ENCODE assay signal across 8 cellular contexts in the genomic region with DNA sequence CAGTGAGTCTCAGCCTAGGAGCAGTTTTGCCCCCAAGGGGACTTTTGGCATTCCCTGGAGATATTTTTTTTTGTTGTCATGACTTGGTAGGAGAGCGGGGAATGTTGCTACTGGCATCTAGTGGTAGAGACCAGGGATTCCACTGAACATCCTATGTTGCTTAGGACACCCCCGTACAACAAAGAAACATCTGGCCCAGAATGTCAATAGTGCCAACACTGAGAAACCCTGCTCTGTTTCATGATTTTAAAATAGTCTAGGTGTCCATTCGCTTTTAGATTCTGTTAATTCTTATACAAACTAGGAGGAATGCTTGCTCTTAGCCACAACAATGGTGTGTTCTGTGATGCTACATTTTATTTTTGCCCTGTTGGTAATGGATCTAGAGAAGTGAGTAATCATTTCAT.
A peak's percentile ranks its signal among the peaks of the same experiment; 100 is the strongest.
DNase-seq lines count a peak whose midpoint lies in the region; ATAC-seq and TF ChIP-seq lines count a peak whose summit lies in the region.

No MANE protein-coding gene starts in this region.

- H3K9ac ChIP-seq in adipocyte (ENCODE audit: low read length): no peak overlapping the region

- H3K4me1 ChIP-seq in adipocyte (ENCODE audit: control insufficient read depth, insufficient read depth, low read length): peaks cover 9% of the 10 kb centered on the region
- no peaks in the 10 kb centered on the region for H3K4me1 ChIP-seq in ovary (ENCODE audit: insufficient read depth)

- H3K27me3 ChIP-seq in adipocyte (replicated peaks; ENCODE audit: control insufficient read depth, insufficient read depth, low read length): no peaks in the 10 kb centered on the region
- no peaks in the 10 kb centered on the region for H3K27me3 ChIP-seq in ovary

- peak; percentile 35 for DNase-seq in Caki2 (ENCODE audit: low read depth)
- peak; percentile 82 for DNase-seq in LHCN-M2 (ENCODE audit: low read depth)
- peak; percentile 59 for DNase-seq in adipocyte (ENCODE audit: low read depth)
- peak; percentile 26 for DNase-seq in kidney glomerular epithelial cell (lab: John Stamatoyannopoulos, UW)
- no peak for DNase-seq in ovary
- no peak for DNase-seq in NCI-H187 (lab: John Stamatoyannopoulos, UW)

- no peak for TF ChIP-seq EP300 in ovary (IDR thresholded peaks at IDR 0.05)

- TF ChIP-seq CTCF in ovary (IDR thresholded peaks at IDR 0.05): no peak

- H3K9me3 ChIP-seq in adipocyte (ENCODE audit: control insufficient read depth, low read length) (no peaks in the 10 kb centered on the region), ovary (no peaks in the 10 kb centered on the region)

- intact Hi-C loops in ovary (cut with DNase I): no loop called here

- in situ Hi-C loops in Caki2 (cut with HindIII; ENCODE audit: low pct_unique_long_range_greater_than_20kb, low sequenced_read_pairs): no loop called here

- H3K4me3 ChIP-seq in adipocyte (ENCODE audit: low read length) (no peak overlapping the region), ovary (no peak overlapping the region)

- no peak for ATAC-seq in HG03571 (IDR thresholded peaks at IDR 0.05; ENCODE audit: unreplicated experiment)
- ATAC-seq in HG03439 (IDR thresholded peaks at IDR 0.05; ENCODE audit: unreplicated experiment): no peak

- 63 to 77% (median 72%) methylated on average over 3 of the region's 3 CpGs for WGBS in ovary, 3 donors

- H3K27ac ChIP-seq in ovary: no peak overlapping the region

- H3K36me3 ChIP-seq in adipocyte (ENCODE audit: control insufficient read depth, insufficient read depth, low read length, severe bottlenecking) (no peaks in the 10 kb centered on the region), ovary (no peaks in the 10 kb centered on the region)

- TF ChIP-seq POLR2A in ovary (IDR thresholded peaks at IDR 0.05): no peak

Comparison
In these comparisons a context has a peak if more than half of its experiments do, and no peak if none do; other contexts are left out.
1. DNase-seq: peak in Caki2 (single experiment), LHCN-M2 (single experiment), adipocyte (single experiment) and kidney glomerular epithelial cell (single experiment); none in ovary (0 of 5) and NCI-H187 (0 of 2).